In the genomic region with DNA sequence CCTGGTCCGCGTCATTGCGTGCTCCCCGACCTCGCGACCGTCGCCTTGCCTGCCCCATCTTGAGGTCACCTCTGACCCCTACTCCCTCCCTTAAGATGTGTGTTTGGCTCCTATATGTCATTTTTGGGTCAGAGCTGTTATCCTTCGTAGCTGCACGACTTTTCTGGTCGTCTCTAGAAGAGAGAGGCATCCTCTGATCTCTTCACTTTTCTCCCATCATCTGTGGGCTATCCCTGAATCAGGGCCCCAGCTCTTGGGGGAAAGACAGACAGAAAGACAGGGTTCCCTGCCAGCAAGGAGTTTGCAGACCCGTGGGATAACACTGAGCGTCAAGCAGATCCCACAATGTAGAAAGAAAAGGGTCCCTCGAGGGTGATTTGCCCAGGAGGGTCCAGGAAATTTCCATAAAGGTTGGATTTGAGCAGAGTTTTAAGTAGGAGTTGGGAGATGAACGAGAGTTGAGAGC, we compare ENCODE assay signal across 8 cellular contexts. TPM values are rescaled to one million over a fixed set of nuclear protein-coding genes. Genes with fewer than 3 reads are reported as not detected.
DNase-seq lines count a peak whose midpoint lies in the region; ATAC-seq, FAIRE-seq and TF ChIP-seq lines count a peak whose summit lies in the region.

No MANE protein-coding gene starts in this region.

- TF ChIP-seq POLR2A in H1 (IDR thresholded peaks at IDR 0.05; ENCODE audit: control extremely low read depth in 1 of 2, low read depth in 2 of 2, low read length in 2 of 2), result no peak

- TF ChIP-seq EP300 in H1 (IDR thresholded peaks at IDR 0.05; ENCODE audit: borderline replicate concordance in 1 of 2, low read depth in 2 of 2, low read length in 2 of 2), result no peak

- CTCF ChIA-PET in H1 (lab: Charles Lee; ENCODE audit: partially characterized antibody), result interaction anchor here (1.0 kb wide), 1 partner anchor 28 kb away, joined by 3 read pairs; no protein-coding TSS in a partner anchor

- H3K36me3 Mint-ChIP-seq in CD4-positive, CD25-positive, alpha-beta regulatory T cell, result peaks cover 17% of the 10 kb centered on the region

- no peak for TF ChIP-seq RAD21 in H1 (IDR thresholded peaks at IDR 0.05 in 1 of 2, conservative IDR thresholded peaks at IDR 0.05 in 1 of 2; ENCODE audit: low read depth in 2 of 2, low read length in 2 of 2)

- H3K9me3 ChIP-seq in CD4-positive, CD25-positive, alpha-beta regulatory T cell (ENCODE audit: control insufficient read depth in 2 of 2, low read length in 2 of 2), result no peaks in the 10 kb centered on the region
- H3K9me3 ChIP-seq in OCI-LY1 (ENCODE audit: low read length), result no peaks in the 10 kb centered on the region
- H3K9me3 ChIP-seq in H1 (ENCODE audit: insufficient read depth in 2 of 2, low read depth in 1 of 2, low read length in 1 of 2), result peaks cover 16 to 20% of the 10 kb centered on the region in 2 experiments
- H3K9me3 ChIP-seq in neutrophil, result no peaks in the 10 kb centered on the region

- H2AFZ ChIP-seq in OCI-LY1 (ENCODE audit: low read length) (no peak overlapping the region), H1 (ENCODE audit: low read length) (peak overlapping the region; percentile 12; the same call in 1 of the 2 replicates)

- no peak overlapping the region for H4K5ac ChIP-seq in H1 (ENCODE audit: insufficient read length, low read depth, low read length)

- H3K4me1 ChIP-seq in CD4-positive, CD25-positive, alpha-beta regulatory T cell (ENCODE audit: control insufficient read depth, insufficient read depth, low read length, poor library complexity, severe bottlenecking), result peaks cover 40% of the 10 kb centered on the region
- H3K4me1 ChIP-seq in OCI-LY1 (ENCODE audit: insufficient read depth, low read length, severe bottlenecking), result peaks cover 30% of the 10 kb centered on the region
- H3K4me1 ChIP-seq in H1 (replicated peaks in 1 of 4; ENCODE audit: control insufficient read depth in 3 of 4, insufficient read depth in 4 of 4, low read length in 3 of 4), result peaks cover 0 to 9% (median 0%) of the 10 kb centered on the region in 4 experiments; a peak in 3 of 7 replicates
- H3K4me1 ChIP-seq in neutrophil (ENCODE audit: control insufficient read depth in 1 of 2, insufficient read depth in 1 of 2, low read depth in 1 of 2, low read length in 1 of 2), result peaks cover 26 to 30% of the 10 kb centered on the region in 2 experiments

- peaks cover 29% of the 10 kb centered on the region for H3K27me3 Mint-ChIP-seq in CD4-positive, CD25-positive, alpha-beta regulatory T cell

- H3K4me3 Mint-ChIP-seq in CD4-positive, CD25-positive, alpha-beta regulatory T cell, result peak overlapping the region; percentile 93 to 100 (median 96)

- H3K79me2 ChIP-seq in OCI-LY1 (ENCODE audit: insufficient read depth, low read length) (peaks cover 46% of the 10 kb centered on the region), H1 (ENCODE audit: control insufficient read depth in 1 of 2, insufficient read depth in 2 of 2, low read length in 2 of 2) (peaks cover 0 to 27% of the 10 kb centered on the region in 2 experiments; a peak in 2 of 4 replicates)

- no peaks in the 10 kb centered on the region for H4K20me1 ChIP-seq in OCI-LY1 (ENCODE audit: insufficient read depth, low read length)
- peaks cover 0 to 2% of the 10 kb centered on the region in 2 experiments for H4K20me1 ChIP-seq in H1 (replicated peaks in 1 of 2; ENCODE audit: control insufficient read depth in 1 of 2, insufficient read depth in 2 of 2, low read length in 2 of 2)

- 37% methylated on average over 15 of the region's 15 CpGs; no CpG with 5 or more reads in 1 of the 2 experiments for WGBS in H1 (ENCODE audit: extremely low coverage in 1 of 2, insufficient coverage in 1 of 2, insufficient read length in 1 of 2, insufficient replicate concordance in 2 of 2, low coverage in 1 of 2, low lambda C conversion rate in 2 of 2, missing lambda C conversion rate in 1 of 2), 2 experiments

- no peaks in the 10 kb centered on the region for H3F3A ChIP-seq in OCI-LY1 (ENCODE audit: insufficient read depth, low read length)

- peak overlapping the region; percentile 93 for H4K8ac ChIP-seq in H1 (ENCODE audit: extremely low read depth, insufficient read depth, low read length)

- peak overlapping the region; percentile 86 for H3K27ac ChIP-seq in CD4-positive, CD25-positive, alpha-beta regulatory T cell (ENCODE audit: insufficient read depth, low read length, poor library complexity, severe bottlenecking)
- H3K27ac ChIP-seq in OCI-LY1 (ENCODE audit: low read depth, low read length, poor library complexity, severe bottlenecking) (no peak overlapping the region), H1 (ENCODE audit: low read depth, low read length) (no peak overlapping the region), neutrophil (peak overlapping the region; percentile 91)

- H3K4me3 ChIP-seq in CD4-positive, CD25-positive, alpha-beta regulatory T cell (ENCODE audit: low read depth, low read length), result peak overlapping the region; percentile 90
- H3K4me3 ChIP-seq in OCI-LY1 (ENCODE audit: low read depth, low read length, poor library complexity, severe bottlenecking), result peak overlapping the region; percentile 99
- H3K4me3 ChIP-seq in H1 (ENCODE audit: extremely low read depth in 1 of 4, insufficient read depth in 2 of 4, low read depth in 3 of 4, low read length in 4 of 4), result peak overlapping the region; percentile 55 to 72 (median 64)
- H3K4me3 ChIP-seq in neutrophil (ENCODE audit: low read depth in 1 of 2, low read length in 1 of 2), result peak overlapping the region; percentile 70 to 86

- H3K79me1 ChIP-seq in H1 (ENCODE audit: low read depth, low read length), result no peaks in the 10 kb centered on the region; the same call in 1 of the 2 replicates

- no peak overlapping the region for H3K14ac ChIP-seq in H1 (ENCODE audit: insufficient read length)

- H2BK120ac ChIP-seq in H1 (replicated peaks; ENCODE audit: low read depth, low read length), result no peak overlapping the region

- peaks cover 0 to 2% (median 0%) of the 10 kb centered on the region in 7 donors for H3K9me3 Mint-ChIP-seq in CD4-positive, CD25-positive, alpha-beta regulatory T cell

- peaks cover 27 to 51% (median 38%) of the 10 kb centered on the region in 4 donors for H3K4me1 Mint-ChIP-seq in CD4-positive, CD25-positive, alpha-beta regulatory T cell

- H3K56ac ChIP-seq in H1 (replicated peaks; ENCODE audit: insufficient read length, low read depth, low read length), result no peak overlapping the region

- peaks cover 16% of the 10 kb centered on the region; the same call in 1 of the 2 replicates for H3K23me2 ChIP-seq in H1 (ENCODE audit: low read depth, low read length)

- 0 out of 2 replicates have a peak overlapping the region, but pooled peaks have one; percentile 37 for H2BK15ac ChIP-seq in H1 (ENCODE audit: low read length)

- no peaks in the 10 kb centered on the region for H3K9me2 ChIP-seq in OCI-LY1 (ENCODE audit: low read depth, low read length)

- peak overlapping the region; percentile 76 for H4K91ac ChIP-seq in H1 (replicated peaks; ENCODE audit: insufficient read length, low read length)

- no peak overlapping the region for H2BK20ac ChIP-seq in H1 (ENCODE audit: low read length)

- peak overlapping the region; percentile 47; the same call in 1 of the 2 replicates for H2BK5ac ChIP-seq in H1 (ENCODE audit: low read depth, low read length)

- peak overlapping the region; percentile 96 to 99 (median 96) for H3K27ac Mint-ChIP-seq in CD4-positive, CD25-positive, alpha-beta regulatory T cell

- DNase-seq in CD4-positive, CD25-positive, alpha-beta regulatory T cell, result no peak
- DNase-seq in H1 (ENCODE audit: low read depth in 1 of 2, low spot score in 2 of 2) (no peak), anterior cingulate cortex (lab: John Stamatoyannopoulos, UW) (no peak), NCI-H446 (lab: John Stamatoyannopoulos, UW) (no peak), cortex of kidney (lab: John Stamatoyannopoulos, UW) (no peak)

- H3K18ac ChIP-seq in H1 (ENCODE audit: extremely low read depth, low read length), result peak overlapping the region; percentile 36; the same call in 1 of the 2 replicates

- H3K9ac ChIP-seq in OCI-LY1 (ENCODE audit: low read length) (peak overlapping the region; percentile 83), H1 (replicated peaks in 1 of 4; ENCODE audit: extremely low read depth in 1 of 4, low read depth in 3 of 4, low read length in 3 of 4) (peak overlapping the region in 2 of 4 experiments; percentile 48 to 66; a peak in 2 of 7 replicates)

- H3K4ac ChIP-seq in H1 (replicated peaks; ENCODE audit: insufficient read length, low read depth, low read length), result peak overlapping the region; percentile 83

- H2BK12ac ChIP-seq in H1 (ENCODE audit: low read depth, low read length), result peak overlapping the region; percentile 68; the same call in 1 of the 2 replicates

- H3K27me3 ChIP-seq in CD4-positive, CD25-positive, alpha-beta regulatory T cell (ENCODE audit: control insufficient read depth, insufficient read depth, low read length), result peaks cover 9% of the 10 kb centered on the region
- H3K27me3 ChIP-seq in OCI-LY1 (ENCODE audit: insufficient read depth, low read length), result peaks cover 1% of the 10 kb centered on the region; the same call in 1 of the 2 replicates
- peaks cover 0 to 28% (median 18%) of the 10 kb centered on the region in 4 experiments; a peak in 6 of 7 replicates for H3K27me3 ChIP-seq in H1 (replicated peaks in 1 of 4; ENCODE audit: control insufficient read depth in 3 of 4, extremely low read depth in 1 of 4, insufficient read depth in 3 of 4, low read length in 3 of 4)
- peaks cover 36% of the 10 kb centered on the region for H3K27me3 ChIP-seq in neutrophil

- no peak overlapping the region for H3K23ac ChIP-seq in H1 (ENCODE audit: insufficient read length)

- no peak for TF ChIP-seq CTCF in OCI-LY1 (IDR thresholded peaks at IDR 0.05; ENCODE audit: low read length)
- TF ChIP-seq CTCF in H1 (IDR thresholded peaks at IDR 0.05; ENCODE audit: control extremely low read depth in 1 of 3, insufficient read depth in 1 of 3, low read depth in 1 of 3, low read length in 3 of 3), result no peak
- TF ChIP-seq CTCF in neutrophil (IDR thresholded peaks at IDR 0.05), result no peak

- peaks cover 4% of the 10 kb centered on the region for H3K36me3 ChIP-seq in CD4-positive, CD25-positive, alpha-beta regulatory T cell (ENCODE audit: control insufficient read depth, insufficient read depth, low read length)
- H3K36me3 ChIP-seq in OCI-LY1 (ENCODE audit: insufficient read depth, low read length) (peaks cover 11% of the 10 kb centered on the region; the same call in 1 of the 2 replicates), H1 (ENCODE audit: control insufficient read depth in 2 of 4, insufficient read depth in 4 of 4, low read length in 3 of 4) (peaks cover 0 to 9% (median 3%) of the 10 kb centered on the region in 4 experiments; a peak in 2 of 8 replicates), neutrophil (no peaks in the 10 kb centered on the region)

- H3K4me2 ChIP-seq in OCI-LY1 (ENCODE audit: low read length), result peak overlapping the region; percentile 99
- H3K4me2 ChIP-seq in H1 (ENCODE audit: insufficient read depth in 1 of 2, low read depth in 2 of 2, low read length in 2 of 2), result peak overlapping the region; percentile 90 to 93

- POLR2A ChIA-PET in H1 (lab: Charles Lee; ENCODE audit: partially characterized antibody), result interaction anchor here (1.1 to 2.2 kb wide), 3 partner anchors 9 to 15 kb away, joined by 3 to 8 read pairs (median 6); no protein-coding TSS in a partner anchor

- ATAC-seq in CD4-positive, CD25-positive, alpha-beta regulatory T cell (ENCODE audit: low read depth in 2 of 2), result no peak
- ATAC-seq in HG03342 (IDR thresholded peaks at IDR 0.05; ENCODE audit: unreplicated experiment), result no peak

- no peak for FAIRE-seq in H1 (lab: Jason Lieb, UNC)

- no peak overlapping the region for H2AK5ac ChIP-seq in H1 (ENCODE audit: low read depth, low read length)

RNA-seq across cellular contexts. Expression of a gene that starts 0.6 kb away (rescaled TPM):
- 35.0 TPM for total RNA-seq in CD4-positive, CD25-positive, alpha-beta regulatory T cell
- polyA plus RNA-seq in CD4-positive, CD25-positive, alpha-beta regulatory T cell, result 10 to 100 TPM; 28.0 to 33.5 (median 30.6) TPM
- 12.0 and 12.5 TPM in 2 replicates for total RNA-seq in H1 (2021; fragmentation: NEBNext Ultra II Directional; extraction: Animal tissue kit (Norgen Biotek cat#: 25700))
- polyA plus RNA-seq in H1 (2011; rRNA removed), result 4.2 and 5.1 TPM in 2 replicates
- 5.8 TPM for polyA plus RNA-seq in H1 (2011; cell fraction: cytosol; rRNA removed)
- polyA plus RNA-seq in H1 (2011; cell fraction: nucleus; rRNA removed), result 11.3 TPM
- 6.9 to 9.1 TPM (median 8.0 TPM) in 4 replicates for polyA plus RNA-seq in H1 (2012, experiment 1 of 2)
- 1.6 TPM for polyA plus RNA-seq in H1 (2012, experiment 2 of 2)
- polyA plus RNA-seq in H1 (2013, experiment 1 of 2), result 8.2 TPM
- 8.6 TPM for polyA plus RNA-seq in H1 (2013, experiment 2 of 2)
- polyA minus RNA-seq in H1 (2011; rRNA and poly(A)+ RNA removed), result 22.0 and 30.5 TPM in 2 replicates
- polyA minus RNA-seq in H1 (2011; cell fraction: cytosol; rRNA and poly(A)+ RNA removed), result 6.2 TPM
- polyA minus RNA-seq in H1 (2011; cell fraction: nucleus; rRNA and poly(A)+ RNA removed), result 35.7 TPM

RNA-seq across cellular contexts. Expression of a gene that starts 16.2 kb away (rescaled TPM):
- total RNA-seq in CD4-positive, CD25-positive, alpha-beta regulatory T cell, result 1.1 TPM
- polyA plus RNA-seq in CD4-positive, CD25-positive, alpha-beta regulatory T cell, result under 1 TPM in 2 of 4 donors, not detected in 2; 0.28 to 0.29 TPM
- 3.8 and 5.6 TPM in 2 replicates for total RNA-seq in H1 (2021; fragmentation: NEBNext Ultra II Directional; extraction: Animal tissue kit (Norgen Biotek cat#: 25700))
- 1.7 and 3.1 TPM in 2 replicates for polyA plus RNA-seq in H1 (2011; rRNA removed)
- polyA plus RNA-seq in H1 (2011; cell fraction: cytosol; rRNA removed), result 3.3 TPM
- 8.7 TPM for polyA plus RNA-seq in H1 (2011; cell fraction: nucleus; rRNA removed)
- 1.5 to 2.8 TPM (median 2.7 TPM) in 4 replicates for polyA plus RNA-seq in H1 (2012, experiment 1 of 2)
- polyA plus RNA-seq in H1 (2012, experiment 2 of 2), result 1.5 TPM
- polyA plus RNA-seq in H1 (2013, experiment 1 of 2), result 1.4 TPM
- 1.0 TPM for polyA plus RNA-seq in H1 (2013, experiment 2 of 2)
- polyA minus RNA-seq in H1 (2011; rRNA and poly(A)+ RNA removed), result 0.39 and 0.95 TPM in 2 replicates
- polyA minus RNA-seq in H1 (2011; cell fraction: cytosol; rRNA and poly(A)+ RNA removed), result 2.3 TPM
- 2.6 TPM for polyA minus RNA-seq in H1 (2011; cell fraction: nucleus; rRNA and poly(A)+ RNA removed)

Comparison
In these comparisons a context has a peak if more than half of its experiments do, and no peak if none do; other contexts are left out.
1. H3K27ac ChIP-seq: peak in CD4-positive, CD25-positive, alpha-beta regulatory T cell (single experiment) and neutrophil (single experiment); none in OCI-LY1 (single experiment) and H1 (single experiment).
2. Peak in every context shown above with its lines, with median percentiles within 50 percentile points of each other: H3K4me3 ChIP-seq.